In genomic region chr5:91456928-91457571, GRCh38 we compare ENCODE assay signal across 22 cellular contexts.
DNase-seq lines count a peak whose midpoint lies in the region; ATAC-seq and TF ChIP-seq lines count a peak whose summit lies in the region.
"Had no signal": no experiment of that assay in that cellular context is flagged by ENCODE, and none has a peak within 500 bp of the region (broad histone marks: within the 10 kb centered on the region; RNA-seq: fewer than 3 reads in every experiment).

No MANE protein-coding gene starts in this region.

- H3K27me3 ChIP-seq in GM23338 (ENCODE audit: insufficient read depth) (no peaks in the 10 kb centered on the region), HUES48 (ENCODE audit: control insufficient read depth, insufficient read depth, low read length) (no peaks in the 10 kb centered on the region), left lung (no peaks in the 10 kb centered on the region)
- H3K27me3 ChIP-seq in effector memory CD4-positive, alpha-beta T cell (replicated peaks; ENCODE audit: control insufficient read depth, insufficient read depth, low read length, poor library complexity, severe bottlenecking): no peaks in the 10 kb centered on the region
- H3K27me3 ChIP-seq: BE2C; BLaER1 treated with 17β-estradiol and CSF1 and Interleukin-3, amounts not matched to agents 10 nM and 100 nM had no signal

- no peaks in the 10 kb centered on the region for H3K9me3 Mint-ChIP-seq in GM23338
- peaks cover 7% of the 10 kb centered on the region; the same call in 1 of the 2 replicates for H3K9me3 Mint-ChIP-seq in WTC11
- H3K9me3 Mint-ChIP-seq: CD8-positive, alpha-beta memory T cell had no signal

- in situ Hi-C loops in GM13976 (cut with MboI; ENCODE audit: low sequenced_read_pairs, unreplicated experiment): no loop called here

- peak overlapping the region; percentile 33 for H3K4me2 ChIP-seq in GM23338
- H3K4me2 ChIP-seq: A549; BLaER1 treated with 17β-estradiol and CSF1 and Interleukin-3, amounts not matched to agents 10 nM and 100 nM had no signal

- H3K4me3 Mint-ChIP-seq in GM23338: peak overlapping the region; percentile 12; the same call in 1 of the 3 replicates
- no peak overlapping the region; the same call in 1 of the 2 replicates for H3K4me3 Mint-ChIP-seq in WTC11
- H3K4me3 Mint-ChIP-seq: CD14-positive monocyte; CD4-positive, alpha-beta T cell; CD8-positive, alpha-beta memory T cell had no signal

- CTCF ChIA-PET in WTC11 (lab: Charles Lee): interaction anchor here (0.6 to 2.2 kb wide), 4 partner anchors 13 to 38 kb away, joined by 3 to 8 read pairs (median 5); no protein-coding TSS in a partner anchor

- TF ChIP-seq CTCF in GM23338 (conservative IDR thresholded peaks at IDR 0.05; ENCODE audit: low read depth in 2 of 2) (no peak), WTC11 (IDR thresholded peaks at IDR 0.05) (no peak), left lung (IDR thresholded peaks at IDR 0.05) (no peak), GM13976 (IDR thresholded peaks at IDR 0.05; ENCODE audit: borderline replicate concordance, control extremely low read depth, extremely low read depth, insufficient read depth, missing control alignments) (no peak)

- H4K20me1 ChIP-seq in GM23338 (replicated peaks; ENCODE audit: insufficient read depth): no peaks in the 10 kb centered on the region
- H4K20me1 ChIP-seq: BLaER1 treated with 17β-estradiol and CSF1 and Interleukin-3, amounts not matched to agents 10 nM and 100 nM had no signal

- H3K9me2 ChIP-seq in GM23338 (ENCODE audit: insufficient read depth): no peaks in the 10 kb centered on the region

- peak overlapping the region; percentile 6; the same call in 1 of the 2 replicates for H3K4me3 ChIP-seq in GM23338
- peak overlapping the region; percentile 1; the same call in 1 of the 2 replicates for H3K4me3 ChIP-seq in HUES48 (ENCODE audit: low read depth, low read length)
- no peak overlapping the region for H3K4me3 ChIP-seq in left lung
- H3K4me3 ChIP-seq in effector memory CD4-positive, alpha-beta T cell (ENCODE audit: insufficient read depth, low read depth, low read length, poor library complexity, severe bottlenecking): no peak overlapping the region
- H3K4me3 ChIP-seq: A549; BLaER1 treated with 17β-estradiol and CSF1 and Interleukin-3, amounts not matched to agents 10 nM and 100 nM had no signal

- peaks cover 3% of the 10 kb centered on the region for H3K27me3 Mint-ChIP-seq in GM23338 (ENCODE audit: insufficient read depth, low read depth, poor library complexity)
- peaks cover 21% of the 10 kb centered on the region for H3K27me3 Mint-ChIP-seq in WTC11 (ENCODE audit: low read depth)
- H3K27me3 Mint-ChIP-seq: CD4-positive, alpha-beta T cell had no signal

- H3K27ac Mint-ChIP-seq in GM23338 (no peak overlapping the region), WTC11 (no peak overlapping the region)
- H3K27ac Mint-ChIP-seq: CD14-positive monocyte; CD4-positive, alpha-beta T cell; CD8-positive, alpha-beta memory T cell had no signal

- H3K79me2 ChIP-seq in GM23338 (replicated peaks; ENCODE audit: insufficient read depth): no peaks in the 10 kb centered on the region

- intact Hi-C loops in left lung (cut with DNase I): no loop called here

- H3K36me3 Mint-ChIP-seq in GM23338 (ENCODE audit: low read depth): no peaks in the 10 kb centered on the region
- H3K36me3 Mint-ChIP-seq in WTC11: peaks cover 5% of the 10 kb centered on the region; the same call in 1 of the 2 replicates
- H3K36me3 Mint-ChIP-seq: CD14-positive monocyte had no signal

- POLR2A ChIA-PET in WTC11 (lab: Charles Lee): interaction anchor here (0.7 kb wide), 1 partner anchor 37 kb away, joined by 4 read pairs; no protein-coding TSS in a partner anchor

- H3K4me1 Mint-ChIP-seq in GM23338 (peaks cover 17% of the 10 kb centered on the region), WTC11 (peaks cover 17% of the 10 kb centered on the region)
- H3K4me1 Mint-ChIP-seq: CD14-positive monocyte; CD8-positive, alpha-beta memory T cell had no signal

- ATAC-seq in GM23338: peak; percentile 25; the same call in 2 of the 3 replicates
- peak; percentile 36; the same call in 1 of the 2 replicates for ATAC-seq in WTC11
- ATAC-seq in left lung: peak; percentile 69
- ATAC-seq: A549, HCT116 had no signal

- DNase-seq in GM23338 (ENCODE audit: low spot score) (peak; percentile 7), WTC11 (ENCODE audit: low spot score) (no peak), left lung (no peak), mesenteric fat pad (ENCODE audit: low spot score) (no peak), GM13976 (ENCODE audit: low spot score) (no peak)
- no peak for DNase-seq in effector memory CD4-positive, alpha-beta T cell
- DNase-seq: 8988T; ACHN; AML-193; BE2C; CD4-positive, alpha-beta T cell; CD8-positive, alpha-beta memory T cell; DMS 273 treated with DMSO at 0.1 percent for 48 hours; DMS79; EL; GF-D8; H7 had no signal

- no peaks in the 10 kb centered on the region for H3K36me3 ChIP-seq in GM23338 (ENCODE audit: insufficient read depth)
- no peaks in the 10 kb centered on the region for H3K36me3 ChIP-seq in HUES48 (ENCODE audit: control insufficient read depth, insufficient read depth, low read length)
- no peaks in the 10 kb centered on the region for H3K36me3 ChIP-seq in left lung
- no peaks in the 10 kb centered on the region for H3K36me3 ChIP-seq in effector memory CD4-positive, alpha-beta T cell (ENCODE audit: control insufficient read depth, insufficient read depth, low read length)
- H3K36me3 ChIP-seq: BE2C; BLaER1 treated with 17β-estradiol and CSF1 and Interleukin-3, amounts not matched to agents 10 nM and 100 nM had no signal

- H3K4me1 ChIP-seq in GM23338 (ENCODE audit: insufficient read depth) (peaks cover 21% of the 10 kb centered on the region), HUES48 (ENCODE audit: control insufficient read depth, insufficient read depth, low read length) (peaks cover 26% of the 10 kb centered on the region), left lung (no peaks in the 10 kb centered on the region)
- no peaks in the 10 kb centered on the region for H3K4me1 ChIP-seq in effector memory CD4-positive, alpha-beta T cell (ENCODE audit: control insufficient read depth, insufficient read depth, low read length, poor library complexity, severe bottlenecking)
- H3K4me1 ChIP-seq: A549; BE2C; BLaER1 treated with 17β-estradiol and CSF1 and Interleukin-3, amounts not matched to agents 10 nM and 100 nM had no signal

- H3F3A ChIP-seq in GM23338 (replicated peaks; ENCODE audit: low read depth): no peaks in the 10 kb centered on the region

- no peak overlapping the region for H3K27ac ChIP-seq in GM23338 (ENCODE audit: low read depth)
- H3K27ac ChIP-seq in HUES48 (ENCODE audit: low read depth, low read length): peak overlapping the region; percentile 71
- H3K27ac ChIP-seq in left lung: no peak overlapping the region
- H3K27ac ChIP-seq in effector memory CD4-positive, alpha-beta T cell (ENCODE audit: insufficient read depth, low read length, poor library complexity, severe bottlenecking): no peak overlapping the region
- H3K27ac ChIP-seq: A549; BLaER1 treated with 17β-estradiol and CSF1 and Interleukin-3, amounts not matched to agents 10 nM and 100 nM had no signal

- no peak overlapping the region for H3K9ac ChIP-seq in HUES48 (ENCODE audit: low read depth, low read length)
- H3K9ac ChIP-seq: BLaER1 treated with 17β-estradiol and CSF1 and Interleukin-3, amounts not matched to agents 10 nM and 100 nM had no signal

- H2AFZ ChIP-seq in GM23338: no peak overlapping the region

- H3K9me3 ChIP-seq in HUES48 (ENCODE audit: control insufficient read depth, insufficient read depth, low read length) (no peaks in the 10 kb centered on the region), left lung (no peaks in the 10 kb centered on the region)
- H3K9me3 ChIP-seq in effector memory CD4-positive, alpha-beta T cell (ENCODE audit: control insufficient read depth, low read length): no peaks in the 10 kb centered on the region
- H3K9me3 ChIP-seq: A549, BE2C had no signal

TF ChIP-seq in GM23338, 12 proteins besides CTCF, POLR2A, EP300 and RAD21:
- TF ChIP-seq NANOG (IDR thresholded peaks at IDR 0.05; ENCODE audit: borderline replicate concordance): peak; percentile 87
- TF ChIP-seq ZNF331 (CRISPR knock-in tag; IDR thresholded peaks at IDR 0.05; ENCODE audit: low read depth): no peak

TF ChIP-seq in WTC11, 78 proteins besides CTCF, POLR2A, EP300 and RAD21 (continues in another document):
- TF ChIP-seq NFATC4 (CRISPR knock-in tag; IDR thresholded peaks at IDR 0.05): no peak
- no peak for TF ChIP-seq TCF7 (CRISPR knock-in tag; IDR thresholded peaks at IDR 0.05; ENCODE audit: low read depth)
- no peak for TF ChIP-seq ZNF532 (CRISPR knock-in tag; IDR thresholded peaks at IDR 0.05; ENCODE audit: borderline replicate concordance)

Comparison
In these comparisons a context has a peak if more than half of its experiments do, and no peak if none do; other contexts are left out.
1. H3K4me3 ChIP-seq: peak in GM23338 (single experiment) and HUES48 (single experiment); none in left lung (0 of 2) and effector memory CD4-positive, alpha-beta T cell (single experiment).
2. Peak in every context shown above with its lines, with median percentiles within 50 percentile points of each other: ATAC-seq.